2 cellular contexts compared by ENCODE assay signal in genomic region chr5:175863316-175863715, GRCh38.
A peak's percentile ranks its signal among the peaks of the same experiment; 100 is the strongest.
TF ChIP-seq lines count a peak whose summit lies in the region.

No MANE protein-coding gene starts in this region.

TF ChIP-seq in HepG2, 621 proteins besides CTCF, POLR2A, EP300 and RAD21:
- TF ChIP-seq ZNF768 (CRISPR knock-in tag; IDR thresholded peaks at IDR 0.05), result peak; percentile 59; the same call in 1 of the 2 replicates
- TF ChIP-seq, protein P1, sequence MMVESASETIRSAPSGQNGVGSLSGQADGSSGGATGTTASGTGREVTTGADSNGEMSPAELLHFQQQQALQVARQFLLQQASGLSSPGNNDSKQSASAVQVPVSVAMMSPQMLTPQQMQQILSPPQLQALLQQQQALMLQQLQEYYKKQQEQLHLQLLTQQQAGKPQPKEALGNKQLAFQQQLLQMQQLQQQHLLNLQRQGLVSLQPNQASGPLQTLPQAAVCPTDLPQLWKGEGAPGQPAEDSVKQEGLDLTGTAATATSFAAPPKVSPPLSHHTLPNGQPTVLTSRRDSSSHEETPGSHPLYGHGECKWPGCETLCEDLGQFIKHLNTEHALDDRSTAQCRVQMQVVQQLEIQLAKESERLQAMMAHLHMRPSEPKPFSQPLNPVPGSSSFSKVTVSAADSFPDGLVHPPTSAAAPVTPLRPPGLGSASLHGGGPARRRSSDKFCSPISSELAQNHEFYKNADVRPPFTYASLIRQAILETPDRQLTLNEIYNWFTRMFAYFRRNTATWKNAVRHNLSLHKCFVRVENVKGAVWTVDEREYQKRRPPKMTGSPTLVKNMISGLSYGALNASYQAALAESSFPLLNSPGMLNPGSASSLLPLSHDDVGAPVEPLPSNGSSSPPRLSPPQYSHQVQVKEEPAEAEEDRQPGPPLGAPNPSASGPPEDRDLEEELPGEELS (CRISPR knock-in tag; IDR thresholded peaks at IDR 0.05), result no peak
- TF ChIP-seq, protein P2, sequence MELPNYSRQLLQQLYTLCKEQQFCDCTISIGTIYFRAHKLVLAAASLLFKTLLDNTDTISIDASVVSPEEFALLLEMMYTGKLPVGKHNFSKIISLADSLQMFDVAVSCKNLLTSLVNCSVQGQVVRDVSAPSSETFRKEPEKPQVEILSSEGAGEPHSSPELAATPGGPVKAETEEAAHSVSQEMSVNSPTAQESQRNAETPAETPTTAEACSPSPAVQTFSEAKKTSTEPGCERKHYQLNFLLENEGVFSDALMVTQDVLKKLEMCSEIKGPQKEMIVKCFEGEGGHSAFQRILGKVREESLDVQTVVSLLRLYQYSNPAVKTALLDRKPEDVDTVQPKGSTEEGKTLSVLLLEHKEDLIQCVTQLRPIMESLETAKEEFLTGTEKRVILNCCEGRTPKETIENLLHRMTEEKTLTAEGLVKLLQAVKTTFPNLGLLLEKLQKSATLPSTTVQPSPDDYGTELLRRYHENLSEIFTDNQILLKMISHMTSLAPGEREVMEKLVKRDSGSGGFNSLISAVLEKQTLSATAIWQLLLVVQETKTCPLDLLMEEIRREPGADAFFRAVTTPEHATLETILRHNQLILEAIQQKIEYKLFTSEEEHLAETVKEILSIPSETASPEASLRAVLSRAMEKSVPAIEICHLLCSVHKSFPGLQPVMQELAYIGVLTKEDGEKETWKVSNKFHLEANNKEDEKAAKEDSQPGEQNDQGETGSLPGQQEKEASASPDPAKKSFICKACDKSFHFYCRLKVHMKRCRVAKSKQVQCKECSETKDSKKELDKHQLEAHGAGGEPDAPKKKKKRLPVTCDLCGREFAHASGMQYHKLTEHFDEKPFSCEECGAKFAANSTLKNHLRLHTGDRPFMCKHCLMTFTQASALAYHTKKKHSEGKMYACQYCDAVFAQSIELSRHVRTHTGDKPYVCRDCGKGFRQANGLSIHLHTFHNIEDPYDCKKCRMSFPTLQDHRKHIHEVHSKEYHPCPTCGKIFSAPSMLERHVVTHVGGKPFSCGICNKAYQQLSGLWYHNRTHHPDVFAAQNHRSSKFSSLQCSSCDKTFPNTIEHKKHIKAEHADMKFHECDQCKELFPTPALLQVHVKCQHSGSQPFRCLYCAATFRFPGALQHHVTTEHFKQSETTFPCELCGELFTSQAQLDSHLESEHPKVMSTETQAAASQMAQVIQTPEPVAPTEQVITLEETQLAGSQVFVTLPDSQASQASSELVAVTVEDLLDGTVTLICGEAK (IDR thresholded peaks at IDR 0.05), result no peak
- TF ChIP-seq, protein P2 (CRISPR knock-in tag; IDR thresholded peaks at IDR 0.05), result no peak
- no peak for TF ChIP-seq MZF1 (CRISPR knock-in tag; IDR thresholded peaks at IDR 0.05; ENCODE audit: borderline replicate concordance)
- no peak for TF ChIP-seq ZNF30 (CRISPR knock-in tag; IDR thresholded peaks at IDR 0.05)

TF ChIP-seq in SK-N-SH, 30 proteins besides CTCF, POLR2A, EP300 and RAD21:
- TF ChIP-seq NRF1 (IDR thresholded peaks at IDR 0.05; ENCODE audit: low read depth, low read length), result no peak
- TF ChIP-seq, protein P3, sequence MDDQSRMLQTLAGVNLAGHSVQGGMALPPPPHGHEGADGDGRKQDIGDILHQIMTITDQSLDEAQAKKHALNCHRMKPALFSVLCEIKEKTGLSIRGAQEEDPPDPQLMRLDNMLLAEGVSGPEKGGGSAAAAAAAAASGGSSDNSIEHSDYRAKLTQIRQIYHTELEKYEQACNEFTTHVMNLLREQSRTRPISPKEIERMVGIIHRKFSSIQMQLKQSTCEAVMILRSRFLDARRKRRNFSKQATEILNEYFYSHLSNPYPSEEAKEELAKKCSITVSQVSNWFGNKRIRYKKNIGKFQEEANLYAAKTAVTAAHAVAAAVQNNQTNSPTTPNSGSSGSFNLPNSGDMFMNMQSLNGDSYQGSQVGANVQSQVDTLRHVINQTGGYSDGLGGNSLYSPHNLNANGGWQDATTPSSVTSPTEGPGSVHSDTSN (IDR thresholded peaks at IDR 0.05), result no peak
- no peak for TF ChIP-seq RCOR1 (IDR thresholded peaks at IDR 0.05; ENCODE audit: low read length)
- TF ChIP-seq RXRA (IDR thresholded peaks at IDR 0.05; ENCODE audit: borderline replicate concordance, low read depth), result no peak
- TF ChIP-seq NFIC (IDR thresholded peaks at IDR 0.05; ENCODE audit: borderline replicate concordance), result no peak
- TF ChIP-seq TAF1 (IDR thresholded peaks at IDR 0.05; ENCODE audit: borderline replicate concordance, low read depth, low read length), result no peak
- TF ChIP-seq TCF12 (IDR thresholded peaks at IDR 0.05), result no peak
- TF ChIP-seq SMC3 (IDR thresholded peaks at IDR 0.05; ENCODE audit: low read depth, low read length), result no peak
- no peak for TF ChIP-seq GATA2 (CRISPR knock-in tag; IDR thresholded peaks at IDR 0.05)
- no peak for TF ChIP-seq FOXJ3 (CRISPR knock-in tag; IDR thresholded peaks at IDR 0.05)
- no peak for TF ChIP-seq MEF2A (IDR thresholded peaks at IDR 0.05; ENCODE audit: borderline replicate concordance, low read depth)
- TF ChIP-seq EZH2phosphoT487 (IDR thresholded peaks at IDR 0.05; ENCODE audit: borderline replicate concordance, low read depth), result no peak
- TF ChIP-seq, protein P4, sequence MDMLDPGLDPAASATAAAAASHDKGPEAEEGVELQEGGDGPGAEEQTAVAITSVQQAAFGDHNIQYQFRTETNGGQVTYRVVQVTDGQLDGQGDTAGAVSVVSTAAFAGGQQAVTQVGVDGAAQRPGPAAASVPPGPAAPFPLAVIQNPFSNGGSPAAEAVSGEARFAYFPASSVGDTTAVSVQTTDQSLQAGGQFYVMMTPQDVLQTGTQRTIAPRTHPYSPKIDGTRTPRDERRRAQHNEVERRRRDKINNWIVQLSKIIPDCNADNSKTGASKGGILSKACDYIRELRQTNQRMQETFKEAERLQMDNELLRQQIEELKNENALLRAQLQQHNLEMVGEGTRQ (IDR thresholded peaks at IDR 0.05; ENCODE audit: borderline replicate concordance, low read depth, low read length), result no peak
